In the genomic region with DNA sequence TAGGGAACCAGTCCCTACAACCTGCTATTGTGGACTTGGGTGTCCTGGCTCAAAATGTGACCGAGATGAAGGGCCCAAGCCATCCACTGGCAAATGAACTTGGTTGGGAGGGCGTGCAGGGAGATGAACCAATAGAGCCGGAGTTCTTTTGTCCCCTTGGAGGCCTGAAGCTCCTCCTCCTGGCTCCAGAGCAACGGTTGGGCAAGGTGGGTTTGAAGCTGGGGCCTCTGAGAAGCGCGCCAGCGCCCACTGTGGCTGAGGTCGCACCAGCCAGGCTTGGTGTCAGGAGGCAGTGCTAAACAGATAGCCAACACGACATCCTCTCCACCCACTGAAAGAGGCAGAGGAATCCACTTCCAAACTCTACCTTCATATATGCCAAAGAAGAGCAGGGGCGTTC, we compare ENCODE assay signal across 1 cellular context.
TF ChIP-seq lines count a peak whose summit lies in the region.

No MANE protein-coding gene starts in this region.

TF ChIP-seq in HepG2, 621 proteins besides CTCF, POLR2A, EP300 and RAD21 (continues in another document):
- TF ChIP-seq ZNF256 (CRISPR knock-in tag; conservative IDR thresholded peaks at IDR 0.05) (no peak), SALL1 (CRISPR knock-in tag; IDR thresholded peaks at IDR 0.05) (0 out of 2 replicates have a peak, but pooled peaks have one; percentile 23), SP140L (CRISPR knock-in tag; IDR thresholded peaks at IDR 0.05; ENCODE audit: borderline replicate concordance) (no peak), ZMYM4 (CRISPR knock-in tag; IDR thresholded peaks at IDR 0.05) (peak; percentile 59; the same call in 1 of the 2 replicates), KDM2A (CRISPR knock-in tag; IDR thresholded peaks at IDR 0.05; ENCODE audit: borderline replicate concordance, low read depth) (0 out of 2 replicates have a peak, but pooled peaks have one; percentile 13), CREM (IDR thresholded peaks at IDR 0.05) (no peak), CREM (CRISPR knock-in tag; IDR thresholded peaks at IDR 0.05) (no peak), ZNF652 (CRISPR knock-in tag; IDR thresholded peaks at IDR 0.05; ENCODE audit: borderline replicate concordance, low read depth) (no peak), PHF21A (CRISPR knock-in tag; IDR thresholded peaks at IDR 0.05) (no peak), SNAPC2 (CRISPR knock-in tag; IDR thresholded peaks at IDR 0.05) (no peak), ZSCAN9 (CRISPR knock-in tag; IDR thresholded peaks at IDR 0.05; ENCODE audit: borderline replicate concordance) (no peak), RFX5 (IDR thresholded peaks at IDR 0.05; ENCODE audit: low read depth, low read length) (no peak), ZFY (CRISPR knock-in tag; IDR thresholded peaks at IDR 0.05) (peak; percentile 13; the same call in 1 of the 2 replicates), ZNF160 (CRISPR knock-in tag; IDR thresholded peaks at IDR 0.05) (no peak), ZBTB20 (CRISPR knock-in tag; IDR thresholded peaks at IDR 0.05; ENCODE audit: borderline replicate concordance, low read depth) (no peak), MATR3 (CRISPR knock-in tag; IDR thresholded peaks at IDR 0.05) (no peak), RBAK (CRISPR knock-in tag; IDR thresholded peaks at IDR 0.05) (no peak), SAP130 (CRISPR knock-in tag; IDR thresholded peaks at IDR 0.05; ENCODE audit: low read depth) (0 out of 2 replicates have a peak, but pooled peaks have one; percentile 11), ZNF703 (CRISPR knock-in tag; IDR thresholded peaks at IDR 0.05; ENCODE audit: borderline replicate concordance) (no peak), HMG20B (CRISPR knock-in tag; conservative IDR thresholded peaks at IDR 0.05) (no peak), STAG1 (CRISPR knock-in tag; IDR thresholded peaks at IDR 0.05) (peak; percentile 77), FOXK1 (CRISPR knock-in tag; IDR thresholded peaks at IDR 0.05; ENCODE audit: borderline replicate concordance, low read depth) (no peak), ZNF30 (CRISPR knock-in tag; IDR thresholded peaks at IDR 0.05) (no peak), ZNF317 (CRISPR knock-in tag; IDR thresholded peaks at IDR 0.05) (no peak), DR1 (CRISPR knock-in tag; IDR thresholded peaks at IDR 0.05) (no peak), TMF1 (CRISPR knock-in tag; IDR thresholded peaks at IDR 0.05; ENCODE audit: low read depth) (no peak), EZH2 (conservative IDR thresholded peaks at IDR 0.05; ENCODE audit: low read depth, low read length) (no peak), CEBPG (CRISPR knock-in tag; IDR thresholded peaks at IDR 0.05) (peak; percentile 49), NCOA5 (CRISPR knock-in tag; IDR thresholded peaks at IDR 0.05) (no peak), CAMTA2 (CRISPR knock-in tag; IDR thresholded peaks at IDR 0.05; ENCODE audit: borderline replicate concordance) (no peak), GATAD2A (CRISPR knock-in tag; IDR thresholded peaks at IDR 0.05) (peak; percentile 39; the same call in 1 of the 2 replicates), MIXL1 (CRISPR knock-in tag; IDR thresholded peaks at IDR 0.05) (no peak), SP1 (IDR thresholded peaks at IDR 0.05) (no peak), SP1 (CRISPR knock-in tag; IDR thresholded peaks at IDR 0.05) (no peak), AGO1 (IDR thresholded peaks at IDR 0.05; ENCODE audit: low read depth, low read length, poor library complexity, severe bottlenecking) (no peak), CEBPB (IDR thresholded peaks at IDR 0.05; ENCODE audit: borderline replicate concordance, low read depth, low read length) (peak; percentile 52; the same call in 1 of the 2 replicates), SOX5 (CRISPR knock-in tag; IDR thresholded peaks at IDR 0.05; ENCODE audit: borderline replicate concordance) (no peak), ATF7-NPFF (CRISPR knock-in tag; IDR thresholded peaks at IDR 0.05; ENCODE audit: low read depth) (no peak), ZSCAN25 (CRISPR knock-in tag; IDR thresholded peaks at IDR 0.05) (no peak), ZSCAN12 (CRISPR knock-in tag; IDR thresholded peaks at IDR 0.05) (no peak), NFE2L2 (IDR thresholded peaks at IDR 0.05; ENCODE audit: low read length) (no peak), ZNF674 (CRISPR knock-in tag; IDR thresholded peaks at IDR 0.05; ENCODE audit: low read depth) (no peak), ZNF138 (CRISPR knock-in tag; IDR thresholded peaks at IDR 0.05; ENCODE audit: low read depth) (no peak), BRCA1 (CRISPR knock-in tag; IDR thresholded peaks at IDR 0.05) (no peak), SIX1 (CRISPR knock-in tag; IDR thresholded peaks at IDR 0.05; ENCODE audit: borderline replicate concordance) (no peak), ZFP36L1 (CRISPR knock-in tag; IDR thresholded peaks at IDR 0.05) (no peak)
- TF ChIP-seq, protein P1, sequence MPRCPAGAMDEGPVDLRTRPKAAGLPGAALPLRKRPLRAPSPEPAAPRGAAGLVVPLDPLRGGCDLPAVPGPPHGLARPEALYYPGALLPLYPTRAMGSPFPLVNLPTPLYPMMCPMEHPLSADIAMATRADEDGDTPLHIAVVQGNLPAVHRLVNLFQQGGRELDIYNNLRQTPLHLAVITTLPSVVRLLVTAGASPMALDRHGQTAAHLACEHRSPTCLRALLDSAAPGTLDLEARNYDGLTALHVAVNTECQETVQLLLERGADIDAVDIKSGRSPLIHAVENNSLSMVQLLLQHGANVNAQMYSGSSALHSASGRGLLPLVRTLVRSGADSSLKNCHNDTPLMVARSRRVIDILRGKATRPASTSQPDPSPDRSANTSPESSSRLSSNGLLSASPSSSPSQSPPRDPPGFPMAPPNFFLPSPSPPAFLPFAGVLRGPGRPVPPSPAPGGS (CRISPR knock-in tag; IDR thresholded peaks at IDR 0.05): no peak
- TF ChIP-seq, protein P2, sequence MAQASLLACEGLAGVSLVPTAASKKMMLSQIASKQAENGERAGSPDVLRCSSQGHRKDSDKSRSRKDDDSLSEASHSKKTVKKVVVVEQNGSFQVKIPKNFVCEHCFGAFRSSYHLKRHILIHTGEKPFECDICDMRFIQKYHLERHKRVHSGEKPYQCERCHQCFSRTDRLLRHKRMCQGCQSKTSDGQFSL (CRISPR knock-in tag; IDR thresholded peaks at IDR 0.05): no peak
- TF ChIP-seq, protein P3, sequence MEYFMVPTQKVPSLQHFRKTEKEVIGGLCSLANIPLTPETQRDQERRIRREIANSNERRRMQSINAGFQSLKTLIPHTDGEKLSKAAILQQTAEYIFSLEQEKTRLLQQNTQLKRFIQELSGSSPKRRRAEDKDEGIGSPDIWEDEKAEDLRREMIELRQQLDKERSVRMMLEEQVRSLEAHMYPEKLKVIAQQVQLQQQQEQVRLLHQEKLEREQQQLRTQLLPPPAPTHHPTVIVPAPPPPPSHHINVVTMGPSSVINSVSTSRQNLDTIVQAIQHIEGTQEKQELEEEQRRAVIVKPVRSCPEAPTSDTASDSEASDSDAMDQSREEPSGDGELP (IDR thresholded peaks at IDR 0.05; ENCODE audit: borderline replicate concordance, low read depth): no peak
- TF ChIP-seq, protein P4, sequence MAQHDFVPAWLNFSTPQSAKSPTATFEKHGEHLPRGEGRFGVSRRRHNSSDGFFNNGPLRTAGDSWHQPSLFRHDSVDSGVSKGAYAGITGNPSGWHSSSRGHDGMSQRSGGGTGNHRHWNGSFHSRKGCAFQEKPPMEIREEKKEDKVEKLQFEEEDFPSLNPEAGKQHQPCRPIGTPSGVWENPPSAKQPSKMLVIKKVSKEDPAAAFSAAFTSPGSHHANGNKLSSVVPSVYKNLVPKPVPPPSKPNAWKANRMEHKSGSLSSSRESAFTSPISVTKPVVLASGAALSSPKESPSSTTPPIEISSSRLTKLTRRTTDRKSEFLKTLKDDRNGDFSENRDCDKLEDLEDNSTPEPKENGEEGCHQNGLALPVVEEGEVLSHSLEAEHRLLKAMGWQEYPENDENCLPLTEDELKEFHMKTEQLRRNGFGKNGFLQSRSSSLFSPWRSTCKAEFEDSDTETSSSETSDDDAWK (CRISPR knock-in tag; IDR thresholded peaks at IDR 0.05): no peak
- TF ChIP-seq, protein P5, sequence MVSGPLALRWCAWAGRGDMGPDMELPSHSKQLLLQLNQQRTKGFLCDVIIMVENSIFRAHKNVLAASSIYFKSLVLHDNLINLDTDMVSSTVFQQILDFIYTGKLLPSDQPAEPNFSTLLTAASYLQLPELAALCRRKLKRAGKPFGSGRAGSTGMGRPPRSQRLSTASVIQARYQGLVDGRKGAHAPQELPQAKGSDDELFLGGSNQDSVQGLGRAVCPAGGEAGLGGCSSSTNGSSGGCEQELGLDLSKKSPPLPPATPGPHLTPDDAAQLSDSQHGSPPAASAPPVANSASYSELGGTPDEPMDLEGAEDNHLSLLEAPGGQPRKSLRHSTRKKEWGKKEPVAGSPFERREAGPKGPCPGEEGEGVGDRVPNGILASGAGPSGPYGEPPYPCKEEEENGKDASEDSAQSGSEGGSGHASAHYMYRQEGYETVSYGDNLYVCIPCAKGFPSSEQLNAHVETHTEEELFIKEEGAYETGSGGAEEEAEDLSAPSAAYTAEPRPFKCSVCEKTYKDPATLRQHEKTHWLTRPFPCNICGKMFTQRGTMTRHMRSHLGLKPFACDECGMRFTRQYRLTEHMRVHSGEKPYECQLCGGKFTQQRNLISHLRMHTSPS (CRISPR knock-in tag; IDR thresholded peaks at IDR 0.05; ENCODE audit: low read depth): no peak
- TF ChIP-seq, protein P6, sequence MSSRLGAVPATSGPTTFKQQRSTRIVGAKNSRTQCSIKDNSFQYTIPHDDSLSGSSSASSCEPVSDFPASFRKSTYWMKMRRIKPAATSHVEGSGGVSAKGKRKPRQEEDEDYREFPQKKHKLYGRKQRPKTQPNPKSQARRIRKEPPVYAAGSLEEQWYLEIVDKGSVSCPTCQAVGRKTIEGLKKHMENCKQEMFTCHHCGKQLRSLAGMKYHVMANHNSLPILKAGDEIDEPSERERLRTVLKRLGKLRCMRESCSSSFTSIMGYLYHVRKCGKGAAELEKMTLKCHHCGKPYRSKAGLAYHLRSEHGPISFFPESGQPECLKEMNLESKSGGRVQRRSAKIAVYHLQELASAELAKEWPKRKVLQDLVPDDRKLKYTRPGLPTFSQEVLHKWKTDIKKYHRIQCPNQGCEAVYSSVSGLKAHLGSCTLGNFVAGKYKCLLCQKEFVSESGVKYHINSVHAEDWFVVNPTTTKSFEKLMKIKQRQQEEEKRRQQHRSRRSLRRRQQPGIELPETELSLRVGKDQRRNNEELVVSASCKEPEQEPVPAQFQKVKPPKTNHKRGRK (CRISPR knock-in tag; IDR thresholded peaks at IDR 0.05): no peak
- TF ChIP-seq, protein P7, sequence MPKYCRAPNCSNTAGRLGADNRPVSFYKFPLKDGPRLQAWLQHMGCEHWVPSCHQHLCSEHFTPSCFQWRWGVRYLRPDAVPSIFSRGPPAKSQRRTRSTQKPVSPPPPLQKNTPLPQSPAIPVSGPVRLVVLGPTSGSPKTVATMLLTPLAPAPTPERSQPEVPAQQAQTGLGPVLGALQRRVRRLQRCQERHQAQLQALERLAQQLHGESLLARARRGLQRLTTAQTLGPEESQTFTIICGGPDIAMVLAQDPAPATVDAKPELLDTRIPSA (CRISPR knock-in tag; IDR thresholded peaks at IDR 0.05; ENCODE audit: borderline replicate concordance): no peak
- TF ChIP-seq, protein P8, sequence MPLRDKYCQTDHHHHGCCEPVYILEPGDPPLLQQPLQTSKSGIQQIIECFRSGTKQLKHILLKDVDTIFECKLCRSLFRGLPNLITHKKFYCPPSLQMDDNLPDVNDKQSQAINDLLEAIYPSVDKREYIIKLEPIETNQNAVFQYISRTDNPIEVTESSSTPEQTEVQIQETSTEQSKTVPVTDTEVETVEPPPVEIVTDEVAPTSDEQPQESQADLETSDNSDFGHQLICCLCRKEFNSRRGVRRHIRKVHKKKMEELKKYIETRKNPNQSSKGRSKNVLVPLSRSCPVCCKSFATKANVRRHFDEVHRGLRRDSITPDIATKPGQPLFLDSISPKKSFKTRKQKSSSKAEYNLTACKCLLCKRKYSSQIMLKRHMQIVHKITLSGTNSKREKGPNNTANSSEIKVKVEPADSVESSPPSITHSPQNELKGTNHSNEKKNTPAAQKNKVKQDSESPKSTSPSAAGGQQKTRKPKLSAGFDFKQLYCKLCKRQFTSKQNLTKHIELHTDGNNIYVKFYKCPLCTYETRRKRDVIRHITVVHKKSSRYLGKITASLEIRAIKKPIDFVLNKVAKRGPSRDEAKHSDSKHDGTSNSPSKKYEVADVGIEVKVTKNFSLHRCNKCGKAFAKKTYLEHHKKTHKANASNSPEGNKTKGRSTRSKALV (CRISPR knock-in tag; IDR thresholded peaks at IDR 0.05): no peak
- TF ChIP-seq, protein P9, sequence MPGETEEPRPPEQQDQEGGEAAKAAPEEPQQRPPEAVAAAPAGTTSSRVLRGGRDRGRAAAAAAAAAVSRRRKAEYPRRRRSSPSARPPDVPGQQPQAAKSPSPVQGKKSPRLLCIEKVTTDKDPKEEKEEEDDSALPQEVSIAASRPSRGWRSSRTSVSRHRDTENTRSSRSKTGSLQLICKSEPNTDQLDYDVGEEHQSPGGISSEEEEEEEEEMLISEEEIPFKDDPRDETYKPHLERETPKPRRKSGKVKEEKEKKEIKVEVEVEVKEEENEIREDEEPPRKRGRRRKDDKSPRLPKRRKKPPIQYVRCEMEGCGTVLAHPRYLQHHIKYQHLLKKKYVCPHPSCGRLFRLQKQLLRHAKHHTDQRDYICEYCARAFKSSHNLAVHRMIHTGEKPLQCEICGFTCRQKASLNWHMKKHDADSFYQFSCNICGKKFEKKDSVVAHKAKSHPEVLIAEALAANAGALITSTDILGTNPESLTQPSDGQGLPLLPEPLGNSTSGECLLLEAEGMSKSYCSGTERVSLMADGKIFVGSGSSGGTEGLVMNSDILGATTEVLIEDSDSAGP (CRISPR knock-in tag; IDR thresholded peaks at IDR 0.05; ENCODE audit: borderline replicate concordance): peak; percentile 47; the same call in 1 of the 2 replicates
- TF ChIP-seq, protein P10, sequence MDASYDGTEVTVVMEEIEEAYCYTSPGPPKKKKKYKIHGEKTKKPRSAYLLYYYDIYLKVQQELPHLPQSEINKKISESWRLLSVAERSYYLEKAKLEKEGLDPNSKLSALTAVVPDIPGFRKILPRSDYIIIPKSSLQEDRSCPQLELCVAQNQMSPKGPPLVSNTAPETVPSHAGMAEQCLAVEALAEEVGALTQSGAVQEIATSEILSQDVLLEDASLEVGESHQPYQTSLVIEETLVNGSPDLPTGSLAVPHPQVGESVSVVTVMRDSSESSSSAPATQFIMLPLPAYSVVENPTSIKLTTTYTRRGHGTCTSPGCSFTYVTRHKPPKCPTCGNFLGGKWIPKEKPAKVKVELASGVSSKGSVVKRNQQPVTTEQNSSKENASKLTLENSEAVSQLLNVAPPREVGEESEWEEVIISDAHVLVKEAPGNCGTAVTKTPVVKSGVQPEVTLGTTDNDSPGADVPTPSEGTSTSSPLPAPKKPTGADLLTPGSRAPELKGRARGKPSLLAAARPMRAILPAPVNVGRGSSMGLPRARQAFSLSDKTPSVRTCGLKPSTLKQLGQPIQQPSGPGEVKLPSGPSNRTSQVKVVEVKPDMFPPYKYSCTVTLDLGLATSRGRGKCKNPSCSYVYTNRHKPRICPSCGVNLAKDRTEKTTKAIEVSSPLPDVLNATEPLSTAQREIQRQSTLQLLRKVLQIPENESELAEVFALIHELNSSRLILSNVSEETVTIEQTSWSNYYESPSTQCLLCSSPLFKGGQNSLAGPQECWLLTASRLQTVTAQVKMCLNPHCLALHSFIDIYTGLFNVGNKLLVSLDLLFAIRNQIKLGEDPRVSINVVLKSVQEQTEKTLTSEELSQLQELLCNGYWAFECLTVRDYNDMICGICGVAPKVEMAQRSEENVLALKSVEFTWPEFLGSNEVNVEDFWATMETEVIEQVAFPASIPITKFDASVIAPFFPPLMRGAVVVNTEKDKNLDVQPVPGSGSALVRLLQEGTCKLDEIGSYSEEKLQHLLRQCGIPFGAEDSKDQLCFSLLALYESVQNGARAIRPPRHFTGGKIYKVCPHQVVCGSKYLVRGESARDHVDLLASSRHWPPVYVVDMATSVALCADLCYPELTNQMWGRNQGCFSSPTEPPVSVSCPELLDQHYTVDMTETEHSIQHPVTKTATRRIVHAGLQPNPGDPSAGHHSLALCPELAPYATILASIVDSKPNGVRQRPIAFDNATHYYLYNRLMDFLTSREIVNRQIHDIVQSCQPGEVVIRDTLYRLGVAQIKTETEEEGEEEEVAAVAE (CRISPR knock-in tag; IDR thresholded peaks at IDR 0.05; ENCODE audit: borderline replicate concordance): peak; percentile 89
